Comparison of ENCODE assay signal across 6 cellular contexts in the genomic region with DNA sequence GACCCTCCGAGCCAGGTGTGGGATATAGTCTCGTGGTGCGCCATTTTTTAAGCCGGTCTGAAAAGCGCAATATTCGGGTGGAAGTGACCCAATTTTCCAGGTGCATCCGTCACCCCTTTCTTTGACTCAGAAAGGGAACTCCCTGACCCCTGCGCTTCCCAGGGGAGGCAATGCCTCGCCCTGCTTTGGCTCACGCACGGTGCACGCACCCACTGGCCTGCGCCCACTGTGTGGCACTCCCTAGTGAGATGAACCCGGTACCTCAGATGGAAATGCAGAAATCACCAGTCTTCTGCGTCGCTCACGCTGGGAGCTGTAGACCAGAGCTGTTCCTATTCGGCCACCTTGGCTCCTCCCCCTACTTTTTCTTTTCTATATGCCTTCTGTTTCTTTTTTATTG.
A peak's percentile ranks its signal among the peaks of the same experiment; 100 is the strongest.
DNase-seq lines count a peak whose midpoint lies in the region; TF ChIP-seq lines count a peak whose summit lies in the region.
"Not testable (repeated sequence)": the region's sequence is repeated elsewhere in the genome, so short reads cannot be mapped to it uniquely, and the experiment has no call there.

No MANE protein-coding gene starts in this region.

- not testable (repeated sequence) for H3K4me1 Mint-ChIP-seq in endodermal cell; nephron progenitor cell; progenitor cell of endocrine pancreas (ENCODE audit: low read depth)

- not testable (repeated sequence) for H3K36me3 ChIP-seq in ES-I3 (ENCODE audit: insufficient read depth, low read length); HUES6 (ENCODE audit: control insufficient read depth, insufficient read depth, low read length); endodermal cell (ENCODE audit: control insufficient read depth, insufficient read depth, low read length)

- peak overlapping the region; percentile 44; the same call in 1 of the 2 replicates for H3K4me3 ChIP-seq in HUES6 (ENCODE audit: low read depth, low read length)
- H3K4me3 ChIP-seq in endodermal cell (ENCODE audit: low read length): not testable (repeated sequence)

- peak overlapping the region; percentile 56; the same call in 1 of the 2 replicates for H3K9ac ChIP-seq in ES-I3 (ENCODE audit: low read depth, low read length)
- H3K9ac ChIP-seq in HUES6 (ENCODE audit: low read length); endodermal cell (ENCODE audit: extremely low read depth, low read length, poor library complexity, severe bottlenecking): not testable (repeated sequence)

- H3K9me3 Mint-ChIP-seq in endodermal cell: peaks cover 34% of the 10 kb centered on the region
- H3K9me3 Mint-ChIP-seq in nephron progenitor cell: peaks cover 39% of the 10 kb centered on the region
- peaks cover 18% of the 10 kb centered on the region for H3K9me3 Mint-ChIP-seq in progenitor cell of endocrine pancreas (ENCODE audit: low read depth)

- not testable (repeated sequence) for H3K4me1 ChIP-seq in ES-I3 (ENCODE audit: insufficient read depth, low read length); HUES6 (ENCODE audit: control insufficient read depth, insufficient read depth, low read length); endodermal cell (ENCODE audit: control insufficient read depth, insufficient read depth, low read length)

- peak; percentile 3 for DNase-seq in activated gamma-delta T cell (lab: John Stamatoyannopoulos, UW)
- DNase-seq in endodermal cell; nephron progenitor cell; progenitor cell of endocrine pancreas (ENCODE audit: low spot score, unreplicated experiment): not testable (repeated sequence)

- not testable (repeated sequence) for H3K9me3 ChIP-seq in ES-I3 (ENCODE audit: control insufficient read depth, insufficient read depth, low read length); HUES6 (ENCODE audit: control insufficient read depth, insufficient read depth, low read depth, low read length); endodermal cell (ENCODE audit: control insufficient read depth, low read length)

- not testable (repeated sequence) for H3K27ac ChIP-seq in HUES6 (ENCODE audit: low read depth, low read length); endodermal cell (ENCODE audit: low read depth, low read length)

- WGBS in endodermal cell (ENCODE audit: insufficient coverage in 1 of 2, insufficient read length in 1 of 2), 2 experiments: 87% methylated on average over 17 of the region's 18 CpGs; no CpG with 5 or more reads in 1 of the 2 experiments

- not testable (repeated sequence) for H3K27ac Mint-ChIP-seq in endodermal cell, nephron progenitor cell, progenitor cell of endocrine pancreas

- not testable (repeated sequence) for H3K27me3 Mint-ChIP-seq in endodermal cell (ENCODE audit: insufficient read depth); nephron progenitor cell (ENCODE audit: low read depth, poor library complexity); progenitor cell of endocrine pancreas

- peak overlapping the region; percentile 49 for H3K4me3 Mint-ChIP-seq in endodermal cell
- H3K4me3 Mint-ChIP-seq in nephron progenitor cell: peak overlapping the region; percentile 5
- peak overlapping the region; percentile 14 for H3K4me3 Mint-ChIP-seq in progenitor cell of endocrine pancreas (ENCODE audit: low read depth)

- TF ChIP-seq CTCF in endodermal cell (conservative IDR thresholded peaks at IDR 0.05); nephron progenitor cell (IDR thresholded peaks at IDR 0.05); progenitor cell of endocrine pancreas (IDR thresholded peaks at IDR 0.05; ENCODE audit: unreplicated experiment): not testable (repeated sequence)

- not testable (repeated sequence) for H3K36me3 Mint-ChIP-seq in endodermal cell (ENCODE audit: low read depth); nephron progenitor cell (ENCODE audit: low read depth); progenitor cell of endocrine pancreas (ENCODE audit: insufficient read depth)

- H3K27me3 ChIP-seq in HUES6 (ENCODE audit: control insufficient read depth, insufficient read depth, low read length); endodermal cell (ENCODE audit: control insufficient read depth, insufficient read depth, low read length, poor library complexity, severe bottlenecking): not testable (repeated sequence)
